In the genomic region with DNA sequence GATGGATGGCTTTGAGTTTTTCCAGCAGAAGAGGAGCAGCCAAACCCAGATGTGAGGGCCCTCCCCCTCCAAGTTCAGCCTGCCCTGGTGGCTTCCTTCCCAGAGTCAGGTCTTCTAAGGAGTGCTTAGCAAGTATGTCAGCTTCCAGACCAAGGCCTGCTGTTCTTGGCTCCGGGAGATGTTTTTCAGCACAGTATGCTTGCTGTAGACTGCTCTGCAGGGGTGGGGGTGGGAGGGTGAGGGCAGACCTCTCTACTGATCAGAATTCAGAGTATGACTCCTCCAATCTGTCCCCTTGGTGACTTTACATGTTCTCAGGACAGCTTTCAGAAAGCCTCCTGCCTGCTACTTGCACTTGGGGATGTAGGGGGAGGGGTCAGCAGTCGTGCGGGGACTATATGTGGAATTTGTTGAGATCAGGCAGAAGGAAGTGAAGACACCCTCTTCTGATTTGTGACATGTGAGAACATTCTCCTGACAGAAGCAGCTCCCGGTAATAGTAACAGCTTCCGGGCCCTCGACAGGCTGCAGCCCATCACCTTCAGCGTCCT, we compare ENCODE assay signal across 8 cellular contexts.
DNase-seq lines count a peak whose midpoint lies in the region; ATAC-seq and TF ChIP-seq lines count a peak whose summit lies in the region.

No MANE protein-coding gene starts in this region.

- H3K27me3 ChIP-seq in gastroesophageal sphincter (no peaks in the 10 kb centered on the region), neural cell (ENCODE audit: insufficient read depth, low read depth, low read length) (no peaks in the 10 kb centered on the region), upper lobe of left lung (no peaks in the 10 kb centered on the region)

- H2AFZ ChIP-seq in neural cell (ENCODE audit: low read depth, low read length): no peak overlapping the region

- H3K4me1 ChIP-seq in gastroesophageal sphincter (peaks cover 18 to 47% (median 19%) of the 10 kb centered on the region in 3 donors), upper lobe of left lung (peaks cover 0 to 5% (median 3%) of the 10 kb centered on the region in 4 donors)

- no peaks in the 10 kb centered on the region for H3K36me3 ChIP-seq in gastroesophageal sphincter
- no peaks in the 10 kb centered on the region for H3K36me3 ChIP-seq in neural cell (ENCODE audit: insufficient read depth, low read length)
- no peaks in the 10 kb centered on the region for H3K36me3 ChIP-seq in upper lobe of left lung

- DNase-seq in RPMI7951 (ENCODE audit: low read depth) (peak; percentile 11), upper lobe of left lung (no peak), DMS53 treated with DMSO at 0.1 percent for 48 hours (lab: John Stamatoyannopoulos, UW; ENCODE audit: unreplicated experiment) (no peak), NCI-H2227 treated with DMSO at 0.1 percent for 48 hours (lab: John Stamatoyannopoulos, UW) (no peak)

- peak overlapping the region; percentile 76 to 85 (median 80) for H3K27ac ChIP-seq in gastroesophageal sphincter
- H3K27ac ChIP-seq in neural cell (ENCODE audit: low read length): peak overlapping the region; percentile 57
- peak overlapping the region in 3 of 4 donors; percentile 35 to 63 (median 35) for H3K27ac ChIP-seq in upper lobe of left lung

- H3K4me3 ChIP-seq in gastroesophageal sphincter: no peak overlapping the region
- H3K4me3 ChIP-seq in neural cell (ENCODE audit: low read length): no peak overlapping the region
- no peak overlapping the region for H3K4me3 ChIP-seq in upper lobe of left lung

- no peaks in the 10 kb centered on the region for H3F3A ChIP-seq in neural cell (ENCODE audit: insufficient read depth, low read length, poor library complexity, severe bottlenecking)

- TF ChIP-seq POLR2A in gastroesophageal sphincter (IDR thresholded peaks at IDR 0.05) (no peak), upper lobe of left lung (IDR thresholded peaks at IDR 0.05) (no peak)

- H3K9ac ChIP-seq in neural cell (ENCODE audit: low read length): peak overlapping the region; percentile 32

- TF ChIP-seq EP300 in gastroesophageal sphincter (IDR thresholded peaks at IDR 0.05) (no peak), neural cell (conservative IDR thresholded peaks at IDR 0.05; ENCODE audit: poor library complexity, severe bottlenecking) (peak; percentile 44), upper lobe of left lung (IDR thresholded peaks at IDR 0.05) (no peak)

- no peak for TF ChIP-seq CTCF in gastroesophageal sphincter (IDR thresholded peaks at IDR 0.05)
- no peak for TF ChIP-seq CTCF in neural cell (IDR thresholded peaks at IDR 0.05; ENCODE audit: poor library complexity, severe bottlenecking)
- TF ChIP-seq CTCF in upper lobe of left lung (IDR thresholded peaks at IDR 0.05): no peak

- H3K9me3 ChIP-seq in gastroesophageal sphincter (no peaks in the 10 kb centered on the region), neural cell (ENCODE audit: low read length) (no peaks in the 10 kb centered on the region), upper lobe of left lung (no peaks in the 10 kb centered on the region)

- H3K4me2 ChIP-seq in neural cell (ENCODE audit: low read length): no peak overlapping the region

- H3K79me2 ChIP-seq in neural cell (replicated peaks; ENCODE audit: insufficient read depth, low read length): no peaks in the 10 kb centered on the region

- 0% methylated on average over 1 of the region's 7 CpGs; no CpG with 5 or more reads in 1 of the 2 donors for WGBS in gastroesophageal sphincter (ENCODE audit: low coverage in 1 of 2), 2 donors
- 51 to 52% methylated on average over 7 of the region's 7 CpGs for WGBS in upper lobe of left lung, 2 donors

- ATAC-seq in gastroesophageal sphincter (peak; percentile 94), upper lobe of left lung (ENCODE audit: low FRiP score in 2 of 2) (peak; percentile 63 to 84), HG03159 (IDR thresholded peaks at IDR 0.05; ENCODE audit: unreplicated experiment) (no peak), GM21619 (IDR thresholded peaks at IDR 0.05; ENCODE audit: unreplicated experiment) (no peak)

- H3K9me2 ChIP-seq in neural cell (ENCODE audit: insufficient read depth, low read length): no peaks in the 10 kb centered on the region

- no peak for TF ChIP-seq RAD21 in neural cell (conservative IDR thresholded peaks at IDR 0.05)

- no peaks in the 10 kb centered on the region for H4K20me1 ChIP-seq in neural cell (ENCODE audit: insufficient read depth)

TF ChIP-seq in neural cell, 6 proteins besides CTCF, POLR2A, EP300 and RAD21:
- no peak for TF ChIP-seq EZH2 (IDR thresholded peaks at IDR 0.05; ENCODE audit: borderline replicate concordance, insufficient read depth, low read length, poor library complexity, severe bottlenecking)
- TF ChIP-seq, protein P1, sequence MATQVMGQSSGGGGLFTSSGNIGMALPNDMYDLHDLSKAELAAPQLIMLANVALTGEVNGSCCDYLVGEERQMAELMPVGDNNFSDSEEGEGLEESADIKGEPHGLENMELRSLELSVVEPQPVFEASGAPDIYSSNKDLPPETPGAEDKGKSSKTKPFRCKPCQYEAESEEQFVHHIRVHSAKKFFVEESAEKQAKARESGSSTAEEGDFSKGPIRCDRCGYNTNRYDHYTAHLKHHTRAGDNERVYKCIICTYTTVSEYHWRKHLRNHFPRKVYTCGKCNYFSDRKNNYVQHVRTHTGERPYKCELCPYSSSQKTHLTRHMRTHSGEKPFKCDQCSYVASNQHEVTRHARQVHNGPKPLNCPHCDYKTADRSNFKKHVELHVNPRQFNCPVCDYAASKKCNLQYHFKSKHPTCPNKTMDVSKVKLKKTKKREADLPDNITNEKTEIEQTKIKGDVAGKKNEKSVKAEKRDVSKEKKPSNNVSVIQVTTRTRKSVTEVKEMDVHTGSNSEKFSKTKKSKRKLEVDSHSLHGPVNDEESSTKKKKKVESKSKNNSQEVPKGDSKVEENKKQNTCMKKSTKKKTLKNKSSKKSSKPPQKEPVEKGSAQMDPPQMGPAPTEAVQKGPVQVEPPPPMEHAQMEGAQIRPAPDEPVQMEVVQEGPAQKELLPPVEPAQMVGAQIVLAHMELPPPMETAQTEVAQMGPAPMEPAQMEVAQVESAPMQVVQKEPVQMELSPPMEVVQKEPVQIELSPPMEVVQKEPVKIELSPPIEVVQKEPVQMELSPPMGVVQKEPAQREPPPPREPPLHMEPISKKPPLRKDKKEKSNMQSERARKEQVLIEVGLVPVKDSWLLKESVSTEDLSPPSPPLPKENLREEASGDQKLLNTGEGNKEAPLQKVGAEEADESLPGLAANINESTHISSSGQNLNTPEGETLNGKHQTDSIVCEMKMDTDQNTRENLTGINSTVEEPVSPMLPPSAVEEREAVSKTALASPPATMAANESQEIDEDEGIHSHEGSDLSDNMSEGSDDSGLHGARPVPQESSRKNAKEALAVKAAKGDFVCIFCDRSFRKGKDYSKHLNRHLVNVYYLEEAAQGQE (IDR thresholded peaks at IDR 0.05; ENCODE audit: borderline replicate concordance): no peak
- no peak for TF ChIP-seq TAF1 (IDR thresholded peaks at IDR 0.05; ENCODE audit: low read depth)
- no peak for TF ChIP-seq MXI1 (conservative IDR thresholded peaks at IDR 0.05; ENCODE audit: poor library complexity, severe bottlenecking)
- TF ChIP-seq POLR2AphosphoS5 (IDR thresholded peaks at IDR 0.05): no peak
- TF ChIP-seq SMC3 (conservative IDR thresholded peaks at IDR 0.05; ENCODE audit: poor library complexity): peak; percentile 13

Comparison
In these comparisons a context has a peak if more than half of its experiments do, and no peak if none do; other contexts are left out.
1. ATAC-seq: peak in gastroesophageal sphincter (single experiment) and upper lobe of left lung (2 of 2); none in HG03159 (single experiment) and GM21619 (single experiment).
2. Peak in every context shown above with its lines, with median percentiles within 50 percentile points of each other: H3K27ac ChIP-seq.